Comparison of ENCODE assay signal across 19 cellular contexts in the genomic region with DNA sequence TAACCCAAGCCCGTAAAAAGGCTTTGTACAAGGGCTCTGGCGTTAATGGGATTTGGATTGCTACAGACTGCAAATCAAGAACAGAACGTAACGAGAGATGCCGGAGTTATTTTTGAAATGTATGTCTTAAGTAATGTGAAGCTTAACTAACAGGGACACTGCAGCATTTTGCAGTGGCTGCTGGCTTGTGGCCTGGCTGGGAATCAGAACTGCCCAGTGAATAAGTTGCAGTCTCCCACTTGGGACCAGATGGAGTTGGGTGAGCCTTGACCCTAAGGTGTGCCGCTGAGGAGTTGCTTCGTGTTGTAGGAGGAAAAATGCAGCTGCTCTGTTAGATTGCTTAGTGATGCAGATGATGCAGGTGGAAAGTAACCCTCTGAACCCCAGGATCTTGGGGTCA.
DNase-seq lines count a peak whose midpoint lies in the region; ATAC-seq, FAIRE-seq and TF ChIP-seq lines count a peak whose summit lies in the region.
"Had no signal": no experiment of that assay in that cellular context is flagged by ENCODE, and none has a peak within 500 bp of the region (broad histone marks: within the 10 kb centered on the region; RNA-seq: fewer than 3 reads in every experiment).

No MANE protein-coding gene starts in this region.

- no peak overlapping the region for H3K27ac ChIP-seq in H1 (ENCODE audit: low read depth, low read length)
- H3K27ac ChIP-seq in psoas muscle, result peak overlapping the region; percentile 5
- no peak overlapping the region for H3K27ac ChIP-seq in esophagus muscularis mucosa (replicated peaks in 1 of 4)
- no peak overlapping the region for H3K27ac ChIP-seq in colonic mucosa
- H3K27ac ChIP-seq: A549, C4-2B had no signal

- H3K18ac ChIP-seq in H1 (ENCODE audit: extremely low read depth, low read length), result peak overlapping the region; percentile 26

- no peak for TF ChIP-seq RAD21 in H1 (IDR thresholded peaks at IDR 0.05 in 1 of 2, conservative IDR thresholded peaks at IDR 0.05 in 1 of 2; ENCODE audit: low read depth in 2 of 2, low read length in 2 of 2)

- no peak for TF ChIP-seq CTCF in H1 (IDR thresholded peaks at IDR 0.05; ENCODE audit: control extremely low read depth in 1 of 3, insufficient read depth in 1 of 3, low read depth in 1 of 3, low read length in 3 of 3)
- no peak for TF ChIP-seq CTCF in psoas muscle (IDR thresholded peaks at IDR 0.05)
- TF ChIP-seq CTCF in esophagus muscularis mucosa (IDR thresholded peaks at IDR 0.05), result no peak
- no peak for TF ChIP-seq CTCF in colonic mucosa (IDR thresholded peaks at IDR 0.05)

- H3K79me1 ChIP-seq in H1 (ENCODE audit: low read depth, low read length), result no peaks in the 10 kb centered on the region

- H4K20me1 ChIP-seq in H1 (replicated peaks in 1 of 2; ENCODE audit: control insufficient read depth in 1 of 2, insufficient read depth in 2 of 2, low read length in 2 of 2), result no peaks in the 10 kb centered on the region

- H2BK15ac ChIP-seq in H1 (ENCODE audit: low read length), result peak overlapping the region; percentile 48; the same call in 1 of the 2 replicates

- DNase-seq in NCI-H82 (lab: John Stamatoyannopoulos, UW) (peak; percentile 81), H1 (ENCODE audit: low read depth in 1 of 2, low spot score in 2 of 2) (no peak), psoas muscle (peak; percentile 34 to 83), superior temporal gyrus (ENCODE audit: extremely low spot score) (peak; percentile 39), esophagus muscularis mucosa (ENCODE audit: extremely low spot score) (no peak), colonic mucosa (no peak)
- no peak for DNase-seq in stimulated activated naive CD4-positive, alpha-beta T cell treated with Interleukin-2 at 50 U/mL for 16 hours (lab: John Stamatoyannopoulos, UW)
- DNase-seq: BE2C; CD4-positive, alpha-beta memory T cell; DMS153; DMS79 treated with DMSO at 0.1 percent for 48 hours; EL had no signal

- no peak for FAIRE-seq in H1 (lab: Jason Lieb, UNC)
- FAIRE-seq: A549, D721Med, G401.6, GM12892, H54 had no signal

- TF ChIP-seq EP300 in H1 (IDR thresholded peaks at IDR 0.05; ENCODE audit: borderline replicate concordance in 1 of 2, low read depth in 2 of 2, low read length in 2 of 2) (no peak), esophagus muscularis mucosa (IDR thresholded peaks at IDR 0.05) (no peak)

- no peak overlapping the region for H3K56ac ChIP-seq in H1 (replicated peaks; ENCODE audit: insufficient read length, low read depth, low read length)

- no peak overlapping the region for H3K4ac ChIP-seq in H1 (replicated peaks; ENCODE audit: insufficient read length, low read depth, low read length)

- H3K79me2 ChIP-seq in H1 (ENCODE audit: control insufficient read depth in 1 of 2, insufficient read depth in 2 of 2, low read length in 2 of 2), result no peaks in the 10 kb centered on the region

- no peaks in the 10 kb centered on the region for H3K27me3 ChIP-seq in H1 (replicated peaks in 1 of 4; ENCODE audit: control insufficient read depth in 3 of 4, extremely low read depth in 1 of 4, insufficient read depth in 3 of 4, low read length in 3 of 4)
- H3K27me3 ChIP-seq in psoas muscle (ENCODE audit: insufficient read depth in 3 of 3, low read length in 2 of 3), result no peaks in the 10 kb centered on the region
- no peaks in the 10 kb centered on the region for H3K27me3 ChIP-seq in esophagus muscularis mucosa
- H3K27me3 ChIP-seq in colonic mucosa, result no peaks in the 10 kb centered on the region

- no peak overlapping the region for H2AFZ ChIP-seq in H1 (ENCODE audit: low read length)

- H4K91ac ChIP-seq in H1 (replicated peaks; ENCODE audit: insufficient read length, low read length), result peak overlapping the region; percentile 21

- no peak overlapping the region for H2BK20ac ChIP-seq in H1 (ENCODE audit: low read length)

- peak overlapping the region in 1 of 2 experiments; percentile 17; a peak in 1 of 4 replicates for H3K4me2 ChIP-seq in H1 (ENCODE audit: insufficient read depth in 1 of 2, low read depth in 2 of 2, low read length in 2 of 2)
- H3K4me2 ChIP-seq: A549 had no signal

- no peak overlapping the region for H3K14ac ChIP-seq in H1 (ENCODE audit: insufficient read length)

- H4K5ac ChIP-seq in H1 (ENCODE audit: insufficient read length, low read depth, low read length), result no peak overlapping the region

- no peak overlapping the region for H2BK12ac ChIP-seq in H1 (ENCODE audit: low read depth, low read length)

- H3K4me3 ChIP-seq in H1 (ENCODE audit: extremely low read depth in 1 of 4, insufficient read depth in 2 of 4, low read depth in 3 of 4, low read length in 4 of 4) (no peak overlapping the region), psoas muscle (no peak overlapping the region), esophagus muscularis mucosa (no peak overlapping the region), colonic mucosa (no peak overlapping the region)
- H3K4me3 ChIP-seq: A549 had no signal

- ATAC-seq in psoas muscle, result peak; percentile 73 to 94 (median 86)
- no peak for ATAC-seq in HG03378 (IDR thresholded peaks at IDR 0.05; ENCODE audit: unreplicated experiment)
- ATAC-seq: A549 had no signal

- intact Hi-C loops in psoas muscle (cut with DNase I), result no loop called here
- intact Hi-C loops in esophagus muscularis mucosa (cut with DNase I), result no loop called here
- intact Hi-C loops in colonic mucosa (cut with DNase I), result no loop called here

- H3K9me3 ChIP-seq in H1 (ENCODE audit: insufficient read depth in 2 of 2, low read depth in 1 of 2, low read length in 1 of 2), result no peaks in the 10 kb centered on the region
- H3K9me3 ChIP-seq in psoas muscle, result no peaks in the 10 kb centered on the region
- no peaks in the 10 kb centered on the region for H3K9me3 ChIP-seq in esophagus muscularis mucosa
- H3K9me3 ChIP-seq in colonic mucosa, result no peaks in the 10 kb centered on the region
- H3K9me3 ChIP-seq: A549, BE2C had no signal

- no peak overlapping the region for H4K8ac ChIP-seq in H1 (ENCODE audit: extremely low read depth, insufficient read depth, low read length)

- no peak overlapping the region for H3K9ac ChIP-seq in H1 (replicated peaks in 1 of 4; ENCODE audit: extremely low read depth in 1 of 4, low read depth in 3 of 4, low read length in 3 of 4)
- H3K9ac ChIP-seq in colonic mucosa (ENCODE audit: low read depth in 2 of 2, low read length in 2 of 2), result no peak overlapping the region

- H3K23ac ChIP-seq in H1 (ENCODE audit: insufficient read length), result no peak overlapping the region

- WGBS in H1 (ENCODE audit: extremely low coverage in 1 of 2, insufficient coverage in 1 of 2, insufficient read length in 1 of 2, insufficient replicate concordance in 2 of 2, low coverage in 1 of 2, low lambda C conversion rate in 2 of 2, missing lambda C conversion rate in 1 of 2), 2 experiments, result 80% methylated on average over 7 of the region's 7 CpGs; no CpG with 5 or more reads in 1 of the 2 experiments
- WGBS in psoas muscle, 3 donors, result 21 to 58% (median 30%) methylated on average over 7 of the region's 7 CpGs
- WGBS in esophagus muscularis mucosa, result 94% methylated on average over 7 of the region's 7 CpGs

- POLR2A ChIA-PET in H1 (lab: Charles Lee; ENCODE audit: partially characterized antibody), result no interaction called here

- no peaks in the 10 kb centered on the region for H3K23me2 ChIP-seq in H1 (ENCODE audit: low read depth, low read length)

- no peak overlapping the region for H2BK5ac ChIP-seq in H1 (ENCODE audit: low read depth, low read length)

- CTCF ChIA-PET in H1 (lab: Charles Lee; ENCODE audit: partially characterized antibody), result interaction anchor here (0.6 kb wide), 1 partner anchor 341 kb away, joined by 5 read pairs; no protein-coding TSS in a partner anchor

- H3K4me1 ChIP-seq in H1 (replicated peaks in 1 of 4; ENCODE audit: control insufficient read depth in 3 of 4, insufficient read depth in 4 of 4, low read length in 3 of 4) (peaks cover 0 to 20% (median 16%) of the 10 kb centered on the region in 4 experiments; a peak in 5 of 7 replicates), psoas muscle (peaks cover 21% of the 10 kb centered on the region), esophagus muscularis mucosa (peaks cover 0 to 17% (median 0%) of the 10 kb centered on the region in 4 donors), colonic mucosa (no peaks in the 10 kb centered on the region)
- H3K4me1 ChIP-seq: A549, BE2C had no signal

- H2AK5ac ChIP-seq in H1 (ENCODE audit: low read depth, low read length), result 0 out of 2 replicates have a peak overlapping the region, but pooled peaks have one; percentile 4

- H2BK120ac ChIP-seq in H1 (replicated peaks; ENCODE audit: low read depth, low read length), result peak overlapping the region; percentile 13

- H3K36me3 ChIP-seq in H1 (ENCODE audit: control insufficient read depth in 2 of 4, insufficient read depth in 4 of 4, low read length in 3 of 4) (no peaks in the 10 kb centered on the region), psoas muscle (ENCODE audit: insufficient read depth in 1 of 2, low read depth in 1 of 2) (no peaks in the 10 kb centered on the region), esophagus muscularis mucosa (no peaks in the 10 kb centered on the region), colonic mucosa (no peaks in the 10 kb centered on the region)
- H3K36me3 ChIP-seq: BE2C had no signal

- TF ChIP-seq POLR2A in H1 (IDR thresholded peaks at IDR 0.05; ENCODE audit: control extremely low read depth in 1 of 2, low read depth in 2 of 2, low read length in 2 of 2) (no peak), esophagus muscularis mucosa (IDR thresholded peaks at IDR 0.05; ENCODE audit: low read depth) (no peak)

TF ChIP-seq in H1, 55 proteins besides CTCF, POLR2A, EP300 and RAD21 (continues in another document):
- TF ChIP-seq MAFK (IDR thresholded peaks at IDR 0.05; ENCODE audit: low read depth, low read length), result no peak
- no peak for TF ChIP-seq SP1 (IDR thresholded peaks at IDR 0.05; ENCODE audit: low read depth, low read length)
- no peak for TF ChIP-seq TAF1 (IDR thresholded peaks at IDR 0.05; ENCODE audit: low read depth, low read length)
- TF ChIP-seq MAX (IDR thresholded peaks at IDR 0.05), result no peak
- no peak for TF ChIP-seq TEAD4 (IDR thresholded peaks at IDR 0.05; ENCODE audit: low read depth, low read length)
- TF ChIP-seq CTBP2 (IDR thresholded peaks at IDR 0.05; ENCODE audit: borderline replicate concordance, insufficient read depth, insufficient read length, low read length), result no peak
- TF ChIP-seq USF2 (IDR thresholded peaks at IDR 0.05; ENCODE audit: low read length), result no peak
- TF ChIP-seq NRF1 (IDR thresholded peaks at IDR 0.05; ENCODE audit: low read depth, low read length), result no peak
- TF ChIP-seq SP4 (IDR thresholded peaks at IDR 0.05; ENCODE audit: low read length), result no peak

Comparison
In these comparisons a context has a peak if more than half of its experiments do, and no peak if none do; other contexts are left out.
1. DNase-seq: peak in NCI-H82 (single experiment), psoas muscle (2 of 2) and superior temporal gyrus (single experiment); none in H1 (0 of 2), stimulated activated naive CD4-positive, alpha-beta T cell treated with Interleukin-2 at 50 U/mL for 16 hours (single experiment), esophagus muscularis mucosa (single experiment) and colonic mucosa (single experiment).